ENCODE assay signal across 8 cellular contexts in genomic region chr3:149512073-149512782, GRCh38. TPM values are rescaled to one million over a fixed set of nuclear protein-coding genes. Genes with fewer than 3 reads are reported as not detected.
DNase-seq lines count a peak whose midpoint lies in the region; ATAC-seq and TF ChIP-seq lines count a peak whose summit lies in the region.

No MANE protein-coding gene starts in this region.

- peak; percentile 75 for ATAC-seq in Right ventricle myocardium inferior
- peak; percentile 82 for ATAC-seq in left lung

- H2AFZ ChIP-seq in GM23248 (no peak overlapping the region), KMS-11 (ENCODE audit: low read depth) (peak overlapping the region; percentile 2; the same call in 1 of the 2 replicates)

- peaks cover 12% of the 10 kb centered on the region for H3K4me1 ChIP-seq in GM23248 (ENCODE audit: insufficient read depth)
- peaks cover 19% of the 10 kb centered on the region for H3K4me1 ChIP-seq in KMS-11 (ENCODE audit: low read depth, poor library complexity, severe bottlenecking)
- H3K4me1 ChIP-seq in left lung: peaks cover 10 to 33% of the 10 kb centered on the region in 2 donors

- H3K4me2 ChIP-seq in GM23248 (ENCODE audit: unreplicated experiment) (no peak overlapping the region), KMS-11 (no peak overlapping the region)

- H4K20me1 ChIP-seq in GM23248 (ENCODE audit: insufficient read depth) (no peaks in the 10 kb centered on the region), KMS-11 (ENCODE audit: insufficient read depth) (no peaks in the 10 kb centered on the region)

- H3K9me3 ChIP-seq in GM23248 (ENCODE audit: low read depth) (no peaks in the 10 kb centered on the region), left lung (no peaks in the 10 kb centered on the region)

- H3K36me3 ChIP-seq in GM23248 (ENCODE audit: low read depth) (no peaks in the 10 kb centered on the region), KMS-11 (ENCODE audit: insufficient read depth) (no peaks in the 10 kb centered on the region), left lung (no peaks in the 10 kb centered on the region)

- H3K4me3 ChIP-seq in GM23248: no peak overlapping the region
- H3K4me3 ChIP-seq in KMS-11 (IDR thresholded peaks at IDR 0.05; ENCODE audit: insufficient read depth, low read depth, low read length): no peak overlapping the region
- H3K4me3 ChIP-seq in choroid plexus epithelial cell (ENCODE audit: low read depth, low read length): no peak overlapping the region
- no peak overlapping the region for H3K4me3 ChIP-seq in left lung

- H3K27ac ChIP-seq in GM23248: no peak overlapping the region
- H3K27ac ChIP-seq in KMS-11: no peak overlapping the region
- no peak overlapping the region for H3K27ac ChIP-seq in left lung

- in situ Hi-C loops in GM23248 (cut with MboI): loop anchor here (25.0 kb wide), 1 partner anchor 675 kb away; no protein-coding TSS in a partner anchor

- H3K79me2 ChIP-seq in GM23248 (ENCODE audit: insufficient read depth) (no peaks in the 10 kb centered on the region), KMS-11 (ENCODE audit: insufficient read depth, low read depth) (no peaks in the 10 kb centered on the region)

- peak; percentile 94 for TF ChIP-seq CTCF in KMS-11 (conservative IDR thresholded peaks at IDR 0.05; ENCODE audit: low read depth, low read length)
- peak; percentile 87 for TF ChIP-seq CTCF in choroid plexus epithelial cell (conservative IDR thresholded peaks at IDR 0.05; ENCODE audit: low read depth, low read length)
- TF ChIP-seq CTCF in left lung (IDR thresholded peaks at IDR 0.05): peak; percentile 69 to 76

- no peaks in the 10 kb centered on the region for H3K9me2 ChIP-seq in GM23248 (ENCODE audit: insufficient read depth)

- H3K9ac ChIP-seq in GM23248: no peak overlapping the region
- no peak overlapping the region for H3K9ac ChIP-seq in KMS-11

- intact Hi-C loops in Right ventricle myocardium inferior (cut with DNase I) (loop anchor here (5.0 kb wide), 1 partner anchor 260 kb away; no protein-coding TSS in a partner anchor), cardiac septum (cut with DNase I) (loop anchor here (1.0 to 5.0 kb wide), 2 partner anchors 205 to 260 kb away; no protein-coding TSS in a partner anchor), left lung (cut with DNase I) (no loop called here)

- DNase-seq in Right ventricle myocardium inferior (ENCODE audit: missing footprints): peak; percentile 67
- DNase-seq in cardiac septum (ENCODE audit: low spot score): no peak
- peak; percentile 80 for DNase-seq in GM23248
- peak; percentile 76 for DNase-seq in RPMI8226
- DNase-seq in choroid plexus epithelial cell (ENCODE audit: low read depth): peak; percentile 77
- peak; percentile 59 to 80 for DNase-seq in left lung
- DNase-seq in superior temporal gyrus (ENCODE audit: extremely low spot score): peak; percentile 82

- H3K27me3 ChIP-seq in GM23248 (replicated peaks; ENCODE audit: insufficient read depth): no peaks in the 10 kb centered on the region
- H3K27me3 ChIP-seq in KMS-11 (ENCODE audit: insufficient read depth, low read depth): no peaks in the 10 kb centered on the region
- no peaks in the 10 kb centered on the region for H3K27me3 ChIP-seq in left lung

- WGBS in GM23248 (ENCODE audit: low coverage in 1 of 2, low lambda C conversion rate in 2 of 2, missing lambda C conversion rate in 2 of 2), 2 experiments: 11 to 13% methylated on average over 9 of the region's 9 CpGs

- peaks cover 38% of the 10 kb centered on the region for H3F3A ChIP-seq in GM23248 (ENCODE audit: insufficient read depth)

RNA-seq across cellular contexts. Expression of gene TM4SF4, which starts 37.7 kb away (rescaled TPM):
- total RNA-seq in Right ventricle myocardium inferior (not detected), cardiac septum (not detected), left lung (1 to 10 TPM; 1.3 to 2.0 TPM)
- total RNA-seq in GM23248 (2014; rRNA removed; shearing (Covaris generic)): 0.97 TPM in 1 of 2 replicates, not detected in the other
- polyA plus RNA-seq in GM23248 (2016; fragmentation: Nextera tagmentation; extraction: Ambion mirVana): 0.48 and 0.96 TPM in 2 replicates

Comparison
In these comparisons a context has a peak if more than half of its experiments do, and no peak if none do; other contexts are left out.
1. intact Hi-C loops: an anchor here in Right ventricle myocardium inferior (5.0 kb wide) and cardiac septum (1.0 to 5.0 kb wide); none called in left lung.